8 cellular contexts compared by ENCODE assay signal in genomic region chr14:56117765-56118610, GRCh38. TPM values are rescaled to one million over a fixed set of nuclear protein-coding genes. Genes with fewer than 3 reads are reported as not detected.
DNase-seq lines count a peak whose midpoint lies in the region; ATAC-seq and TF ChIP-seq lines count a peak whose summit lies in the region.

Gene PELI2, plus strand, starts transcription at chr14:56118411. Its CDS starts 250 bp downstream, at chr14:56118661.

- no peaks in the 10 kb centered on the region for H3K9me2 ChIP-seq in PC-3 (replicated peaks; ENCODE audit: low read length)

- peak within 1 kb of the TSS; percentile 98 for H3K4me2 ChIP-seq in PC-3 (ENCODE audit: low read length)

- H3K4me3 Mint-ChIP-seq in CD4-positive, CD25-positive, alpha-beta regulatory T cell = peak within 1 kb of the TSS; percentile 91 to 93 (median 92)
- peak within 1 kb of the TSS; percentile 89 for H3K4me3 Mint-ChIP-seq in activated T-cell treated with anti-CD3 and anti-CD28 coated beads, Interleukin-2, amount 50 U/mL, for 4 hours

- H3K79me2 ChIP-seq in PC-3 (ENCODE audit: low read length) = no peaks in the 10 kb centered on the region

- TF ChIP-seq CTCF in PC-3 (conservative IDR thresholded peaks at IDR 0.05; ENCODE audit: low read depth, low read length) = no peak

- no peaks in the 10 kb centered on the region for H3F3A ChIP-seq in PC-3 (ENCODE audit: low read length, unreplicated experiment)

- peaks cover 32% of the 10 kb centered on the region for H3K27me3 ChIP-seq in CD4-positive, CD25-positive, alpha-beta regulatory T cell (ENCODE audit: control insufficient read depth, insufficient read depth, low read length)
- H3K27me3 ChIP-seq in HUES64 (ENCODE audit: insufficient read depth, low read length) (peaks cover 22% of the 10 kb centered on the region), PC-3 (ENCODE audit: low read length) (peaks cover 90% of the 10 kb centered on the region), esophagus (ENCODE audit: control insufficient read depth in 1 of 2, insufficient read depth in 2 of 2, low read length in 2 of 2) (no peaks in the 10 kb centered on the region), muscle layer of colon (ENCODE audit: control insufficient read depth in 1 of 2, insufficient read depth in 2 of 2, low read length in 2 of 2) (no peaks in the 10 kb centered on the region)

- no peaks in the 10 kb centered on the region for H3K9me3 ChIP-seq in CD4-positive, CD25-positive, alpha-beta regulatory T cell (ENCODE audit: control insufficient read depth in 2 of 2, low read length in 2 of 2)
- H3K9me3 ChIP-seq in HUES64 (ENCODE audit: insufficient read depth, low read depth, low read length) (no peaks in the 10 kb centered on the region), PC-3 (ENCODE audit: low read length) (no peaks in the 10 kb centered on the region), esophagus (ENCODE audit: control insufficient read depth in 2 of 2, insufficient read depth in 1 of 2, low read depth in 1 of 2, low read length in 1 of 2) (no peaks in the 10 kb centered on the region), muscle layer of colon (ENCODE audit: low read length) (no peaks in the 10 kb centered on the region)

- H3K36me3 ChIP-seq in CD4-positive, CD25-positive, alpha-beta regulatory T cell (ENCODE audit: control insufficient read depth, insufficient read depth, low read length) = no peaks in the 10 kb centered on the region
- H3K36me3 ChIP-seq in HUES64 (ENCODE audit: insufficient read depth, low read length) = no peaks in the 10 kb centered on the region
- H3K36me3 ChIP-seq in PC-3 (ENCODE audit: low read depth, low read length) = no peaks in the 10 kb centered on the region
- H3K36me3 ChIP-seq in esophagus (ENCODE audit: control insufficient read depth in 2 of 2, insufficient read depth in 2 of 2, low read length in 1 of 2) = no peaks in the 10 kb centered on the region
- no peaks in the 10 kb centered on the region for H3K36me3 ChIP-seq in muscle layer of colon (ENCODE audit: insufficient read depth, low read length)

- H3K4me3 ChIP-seq in CD4-positive, CD25-positive, alpha-beta regulatory T cell (ENCODE audit: low read depth, low read length) = peak within 1 kb of the TSS; percentile 64
- H3K4me3 ChIP-seq in HUES64 (ENCODE audit: low read length) = peak within 1 kb of the TSS; percentile 76
- peak within 1 kb of the TSS; percentile 79 for H3K4me3 ChIP-seq in PC-3 (ENCODE audit: low read length)
- H3K4me3 ChIP-seq in esophagus (ENCODE audit: low read depth in 1 of 2, low read length in 2 of 2) = peak within 1 kb of the TSS; percentile 84 to 85
- peak within 1 kb of the TSS; percentile 81 to 86 for H3K4me3 ChIP-seq in muscle layer of colon (ENCODE audit: low read depth in 1 of 2, low read length in 2 of 2)

- BruUV-seq in PC-3 (replicated peaks; lab: Mats Ljungman, UMichigan) = no TSS peak

- no peaks in the 10 kb centered on the region for H4K20me1 ChIP-seq in PC-3 (ENCODE audit: low read length)

- H3K27me3 Mint-ChIP-seq in CD4-positive, CD25-positive, alpha-beta regulatory T cell = peaks cover 77% of the 10 kb centered on the region
- H3K27me3 Mint-ChIP-seq in activated T-cell treated with anti-CD3 and anti-CD28 coated beads, Interleukin-2, amount 50 U/mL, for 4 hours (ENCODE audit: low read depth) = peaks cover 5% of the 10 kb centered on the region

- H3K36me3 Mint-ChIP-seq in CD4-positive, CD25-positive, alpha-beta regulatory T cell = no peaks in the 10 kb centered on the region
- H3K36me3 Mint-ChIP-seq in activated T-cell treated with anti-CD3 and anti-CD28 coated beads, Interleukin-2, amount 50 U/mL, for 4 hours (ENCODE audit: insufficient read depth) = no peaks in the 10 kb centered on the region

- H3K27ac Mint-ChIP-seq in CD4-positive, CD25-positive, alpha-beta regulatory T cell = peak within 1 kb of the TSS; percentile 96 to 99 (median 97)

- peak; percentile 72 to 83 (median 76) for DNase-seq in CD4-positive, CD25-positive, alpha-beta regulatory T cell
- peak; percentile 50 for DNase-seq in PC-3
- peak; percentile 79 for DNase-seq in activated T-cell treated with anti-CD3 and anti-CD28 coated beads, Interleukin-2, amount 50 U/mL, for 4 hours
- DNase-seq in stimulated activated CD8-positive, alpha-beta memory T cell treated with anti-CD3 and anti-CD28 coated beads, Interleukin-4, amount 100 ng/mL, for 48 hours = peak; percentile 73

- H3K9ac ChIP-seq in HUES64 (ENCODE audit: low read depth, low read length) (peak within 1 kb of the TSS; percentile 66), PC-3 (ENCODE audit: low read length) (no peak within 1 kb of the TSS), muscle layer of colon (ENCODE audit: low read length) (peak within 1 kb of the TSS; percentile 41)

- H3K4me1 Mint-ChIP-seq in CD4-positive, CD25-positive, alpha-beta regulatory T cell = peaks cover 0 to 58% (median 20%) of the 10 kb centered on the region in 4 donors
- H3K4me1 Mint-ChIP-seq in activated T-cell treated with anti-CD3 and anti-CD28 coated beads, Interleukin-2, amount 50 U/mL, for 4 hours (ENCODE audit: low read depth) = peaks cover 40% of the 10 kb centered on the region

- peak within 1 kb of the TSS; percentile 99 for H2AFZ ChIP-seq in PC-3 (ENCODE audit: low read length)

- under 1% methylated on average over 96 of the region's 96 CpGs for WGBS in HUES64
- WGBS in esophagus, 2 donors = 0 to 1% methylated on average over 73 to 96 of the region's 96 CpGs

- peaks cover 0 to 1% (median 0%) of the 10 kb centered on the region in 7 donors for H3K9me3 Mint-ChIP-seq in CD4-positive, CD25-positive, alpha-beta regulatory T cell
- H3K9me3 Mint-ChIP-seq in activated T-cell treated with anti-CD3 and anti-CD28 coated beads, Interleukin-2, amount 50 U/mL, for 4 hours = no peaks in the 10 kb centered on the region

- peak within 1 kb of the TSS; percentile 79 for H3K27ac ChIP-seq in CD4-positive, CD25-positive, alpha-beta regulatory T cell (ENCODE audit: insufficient read depth, low read length, poor library complexity, severe bottlenecking)
- H3K27ac ChIP-seq in HUES64 (ENCODE audit: low read depth, low read length) (peak within 1 kb of the TSS; percentile 81), PC-3 (ENCODE audit: low read length) (no peak within 1 kb of the TSS), esophagus (ENCODE audit: low read depth in 2 of 2, low read length in 1 of 2) (peak within 1 kb of the TSS; percentile 87 to 91), muscle layer of colon (ENCODE audit: low read depth, low read length) (peak within 1 kb of the TSS; percentile 81)

- peak; percentile 77 to 78 for ATAC-seq in CD4-positive, CD25-positive, alpha-beta regulatory T cell (ENCODE audit: low read depth in 2 of 2)
- ATAC-seq in GM21367 (IDR thresholded peaks at IDR 0.05; ENCODE audit: unreplicated experiment) = peak; percentile 65
- peak; percentile 80 for ATAC-seq in PC-3
- ATAC-seq in activated T-cell treated with anti-CD3 and anti-CD28 coated beads, Interleukin-2, amount 50 U/mL, for 4 hours = peak; percentile 82 to 87

- peaks cover 24% of the 10 kb centered on the region for H3K4me1 ChIP-seq in CD4-positive, CD25-positive, alpha-beta regulatory T cell (ENCODE audit: control insufficient read depth, insufficient read depth, low read length, poor library complexity, severe bottlenecking)
- H3K4me1 ChIP-seq in HUES64 (ENCODE audit: insufficient read depth, low read length) = peaks cover 27% of the 10 kb centered on the region
- peaks cover 9% of the 10 kb centered on the region for H3K4me1 ChIP-seq in PC-3 (ENCODE audit: insufficient read depth, low read length)
- peaks cover 0 to 2% of the 10 kb centered on the region in 2 donors for H3K4me1 ChIP-seq in esophagus (ENCODE audit: control insufficient read depth in 2 of 2, insufficient read depth in 2 of 2, low read length in 1 of 2)
- peaks cover 33% of the 10 kb centered on the region for H3K4me1 ChIP-seq in muscle layer of colon (ENCODE audit: insufficient read depth, low read length)

- POLR2A ChIA-PET in PC-3 (lab: Charles Lee; ENCODE audit: unreplicated experiment) = no interaction called here

- intact Hi-C loops in PC-3 (cut with micrococcal nuclease) = loop anchor here (10.0 kb wide), 2 partner anchors 283 to 413 kb away; no protein-coding TSS in a partner anchor

- CTCF ChIA-PET in PC-3 (lab: Charles Lee) = no interaction called here

RNA-seq across cellular contexts. Expression of gene PELI2, which starts in this region (rescaled TPM):
- total RNA-seq in CD4-positive, CD25-positive, alpha-beta regulatory T cell = 5.8 TPM
- 1 to 10 TPM in 2 of 4 donors, under 1 TPM in 2; 0.07 to 1.4 (median 1.0) TPM for polyA plus RNA-seq in CD4-positive, CD25-positive, alpha-beta regulatory T cell
- 7.0 TPM for polyA plus RNA-seq in HUES64 (2013, experiment 1 of 2)
- polyA plus RNA-seq in HUES64 (2013, experiment 2 of 2) = 8.2 TPM
- total RNA-seq in PC-3 (2014; rRNA removed) = 0.11 and 0.23 TPM in 2 replicates
- total RNA-seq in activated T-cell treated with anti-CD3 and anti-CD28 coated beads, Interleukin-2, amount 50 U/mL, for 4 hours = 1 to 10 TPM; 1.4 to 4.2 (median 2.3) TPM
- 1 to 10 TPM in 1 of 2 donors, under 1 TPM in 1; 0.86 to 1.4 TPM for polyA plus RNA-seq in esophagus

Comparison
In these comparisons a context has a peak if more than half of its experiments do, and no peak if none do; other contexts are left out.
1. Peak in DNase-seq, ATAC-seq, H3K4me3 ChIP-seq and H3K4me2 ChIP-seq in PC-3; RNA of the gene not detected or under 1 TPM.